1 cellular context compared by ENCODE assay signal in the genomic region with DNA sequence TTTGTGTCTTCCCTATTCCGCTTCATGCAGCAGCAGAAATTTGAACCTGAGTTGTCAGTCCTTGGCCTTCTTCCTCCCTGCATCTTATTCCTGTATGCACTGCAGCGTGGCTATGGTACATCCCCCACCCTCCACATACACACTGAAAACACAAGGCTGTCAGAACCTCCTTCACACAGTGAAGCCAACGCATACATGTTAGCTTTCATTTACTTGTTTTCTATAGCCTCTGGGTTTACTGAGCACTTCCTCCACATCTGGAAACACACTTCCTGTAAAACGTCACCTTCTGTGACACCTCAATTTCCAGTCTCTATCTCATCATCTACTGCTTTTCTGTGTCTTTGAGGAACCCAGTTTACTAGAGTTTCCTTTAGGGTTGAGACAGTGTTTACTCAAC.
A peak's percentile ranks its signal among the peaks of the same experiment; 100 is the strongest.
TF ChIP-seq lines count a peak whose summit lies in the region.

No MANE protein-coding gene starts in this region.

TF ChIP-seq in K562, 482 proteins besides CTCF, POLR2A, EP300 and RAD21:
- TF ChIP-seq NR3C1 (CRISPR knock-in tag; IDR thresholded peaks at IDR 0.05) (no peak), SRF (CRISPR knock-in tag; IDR thresholded peaks at IDR 0.05) (no peak), ZNF3 (CRISPR knock-in tag; IDR thresholded peaks at IDR 0.05) (no peak), ZNF449 (CRISPR knock-in tag; IDR thresholded peaks at IDR 0.05) (no peak), SPI1 (IDR thresholded peaks at IDR 0.05; ENCODE audit: borderline replicate concordance, low read depth, low read length) (peak; percentile 45; the same call in 1 of the 2 replicates), DPF2 (IDR thresholded peaks at IDR 0.05) (no peak), E2F1 (CRISPR knock-in tag; IDR thresholded peaks at IDR 0.05) (no peak), MEF2A (IDR thresholded peaks at IDR 0.05; ENCODE audit: control insufficient read depth, low read depth, low read length) (no peak), RBM39 (optimal IDR thresholded peaks at IDR 0.05; ENCODE audit: low read depth, low read length) (no peak)
- TF ChIP-seq, protein P1, sequence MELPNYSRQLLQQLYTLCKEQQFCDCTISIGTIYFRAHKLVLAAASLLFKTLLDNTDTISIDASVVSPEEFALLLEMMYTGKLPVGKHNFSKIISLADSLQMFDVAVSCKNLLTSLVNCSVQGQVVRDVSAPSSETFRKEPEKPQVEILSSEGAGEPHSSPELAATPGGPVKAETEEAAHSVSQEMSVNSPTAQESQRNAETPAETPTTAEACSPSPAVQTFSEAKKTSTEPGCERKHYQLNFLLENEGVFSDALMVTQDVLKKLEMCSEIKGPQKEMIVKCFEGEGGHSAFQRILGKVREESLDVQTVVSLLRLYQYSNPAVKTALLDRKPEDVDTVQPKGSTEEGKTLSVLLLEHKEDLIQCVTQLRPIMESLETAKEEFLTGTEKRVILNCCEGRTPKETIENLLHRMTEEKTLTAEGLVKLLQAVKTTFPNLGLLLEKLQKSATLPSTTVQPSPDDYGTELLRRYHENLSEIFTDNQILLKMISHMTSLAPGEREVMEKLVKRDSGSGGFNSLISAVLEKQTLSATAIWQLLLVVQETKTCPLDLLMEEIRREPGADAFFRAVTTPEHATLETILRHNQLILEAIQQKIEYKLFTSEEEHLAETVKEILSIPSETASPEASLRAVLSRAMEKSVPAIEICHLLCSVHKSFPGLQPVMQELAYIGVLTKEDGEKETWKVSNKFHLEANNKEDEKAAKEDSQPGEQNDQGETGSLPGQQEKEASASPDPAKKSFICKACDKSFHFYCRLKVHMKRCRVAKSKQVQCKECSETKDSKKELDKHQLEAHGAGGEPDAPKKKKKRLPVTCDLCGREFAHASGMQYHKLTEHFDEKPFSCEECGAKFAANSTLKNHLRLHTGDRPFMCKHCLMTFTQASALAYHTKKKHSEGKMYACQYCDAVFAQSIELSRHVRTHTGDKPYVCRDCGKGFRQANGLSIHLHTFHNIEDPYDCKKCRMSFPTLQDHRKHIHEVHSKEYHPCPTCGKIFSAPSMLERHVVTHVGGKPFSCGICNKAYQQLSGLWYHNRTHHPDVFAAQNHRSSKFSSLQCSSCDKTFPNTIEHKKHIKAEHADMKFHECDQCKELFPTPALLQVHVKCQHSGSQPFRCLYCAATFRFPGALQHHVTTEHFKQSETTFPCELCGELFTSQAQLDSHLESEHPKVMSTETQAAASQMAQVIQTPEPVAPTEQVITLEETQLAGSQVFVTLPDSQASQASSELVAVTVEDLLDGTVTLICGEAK (IDR thresholded peaks at IDR 0.05), result 0 out of 2 replicates have a peak, but pooled peaks have one; percentile 38
- TF ChIP-seq, protein P1 (CRISPR knock-in tag; IDR thresholded peaks at IDR 0.05), result no peak
- TF ChIP-seq, protein P2, sequence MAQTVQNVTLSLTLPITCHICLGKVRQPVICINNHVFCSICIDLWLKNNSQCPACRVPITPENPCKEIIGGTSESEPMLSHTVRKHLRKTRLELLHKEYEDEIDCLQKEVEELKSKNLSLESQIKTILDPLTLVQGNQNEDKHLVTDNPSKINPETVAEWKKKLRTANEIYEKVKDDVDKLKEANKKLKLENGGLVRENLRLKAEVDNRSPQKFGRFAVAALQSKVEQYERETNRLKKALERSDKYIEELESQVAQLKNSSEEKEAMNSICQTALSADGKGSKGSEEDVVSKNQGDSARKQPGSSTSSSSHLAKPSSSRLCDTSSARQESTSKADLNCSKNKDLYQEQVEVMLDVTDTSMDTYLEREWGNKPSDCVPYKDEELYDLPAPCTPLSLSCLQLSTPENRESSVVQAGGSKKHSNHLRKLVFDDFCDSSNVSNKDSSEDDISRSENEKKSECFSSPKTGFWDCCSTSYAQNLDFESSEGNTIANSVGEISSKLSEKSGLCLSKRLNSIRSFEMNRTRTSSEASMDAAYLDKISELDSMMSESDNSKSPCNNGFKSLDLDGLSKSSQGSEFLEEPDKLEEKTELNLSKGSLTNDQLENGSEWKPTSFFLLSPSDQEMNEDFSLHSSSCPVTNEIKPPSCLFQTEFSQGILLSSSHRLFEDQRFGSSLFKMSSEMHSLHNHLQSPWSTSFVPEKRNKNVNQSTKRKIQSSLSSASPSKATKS (CRISPR knock-in tag; IDR thresholded peaks at IDR 0.05), result no peak
